Comparison of ENCODE assay signal across 18 cellular contexts in genomic region chr5:97735209-97735608, GRCh38.
A peak's percentile ranks its signal among the peaks of the same experiment; 100 is the strongest.
DNase-seq lines count a peak whose midpoint lies in the region; FAIRE-seq and TF ChIP-seq lines count a peak whose summit lies in the region.
"Had no signal": no experiment of that assay in that cellular context is flagged by ENCODE, and none has a peak within 500 bp of the region (broad histone marks: within the 10 kb centered on the region; RNA-seq: fewer than 3 reads in every experiment).

No MANE protein-coding gene starts in this region.

- no peaks in the 10 kb centered on the region for H4K20me1 ChIP-seq in MM.1S (ENCODE audit: insufficient read depth, low read length)

- DNase-seq in EH (ENCODE audit: low read depth), result peak; percentile 84
- peak; percentile 94 for DNase-seq in RKO (ENCODE audit: low spot score)
- peak; percentile 1 to 63 for DNase-seq in dermis microvascular lymphatic vessel endothelial cell (ENCODE audit: low read depth in 2 of 2)
- peak; percentile 53 for DNase-seq in kidney tubule cell (ENCODE audit: low spot score)
- DNase-seq in MM.1S, result no peak
- DNase-seq in RCC 7860 (ENCODE audit: low spot score), result no peak
- no peak for DNase-seq in activated gamma-delta T cell (lab: John Stamatoyannopoulos, UW)
- DNase-seq in SK-N-DZ (ENCODE audit: low spot score), result no peak
- DNase-seq: DMS79 treated with DMSO at 0.1 percent for 48 hours; effector CD4-positive, alpha-beta T cell; left lung; naive thymus-derived CD4-positive, alpha-beta T cell; NCI-H1105 treated with DMSO at 0.1 percent for 48 hours; OCI-M1; stimulated activated CD4-positive, alpha-beta T cell treated with anti-CD3 and anti-CD28 coated beads, Interleukin-2, amount 100 ng/mL, for 48 hours; T-cell had no signal

- no peak overlapping the region for H3K4me3 ChIP-seq in MM.1S (ENCODE audit: low read length)
- H3K4me3 ChIP-seq: left lung had no signal

- H2AFZ ChIP-seq in MM.1S (ENCODE audit: low read length), result no peak overlapping the region

- no peaks in the 10 kb centered on the region for H3K9me2 ChIP-seq in MM.1S (replicated peaks; ENCODE audit: insufficient read depth, low read length)

- no peaks in the 10 kb centered on the region for H3K9me3 ChIP-seq in MM.1S (replicated peaks; ENCODE audit: insufficient read depth, low read length)
- H3K9me3 ChIP-seq: left lung had no signal

- no peaks in the 10 kb centered on the region for H3K36me3 ChIP-seq in MM.1S (replicated peaks; ENCODE audit: insufficient read depth, low read length)
- H3K36me3 ChIP-seq: left lung had no signal

- H3K27ac ChIP-seq in MM.1S (ENCODE audit: low read length), result no peak overlapping the region
- H3K27ac ChIP-seq: C4-2B, left lung had no signal

- TF ChIP-seq CTCF in MM.1S (IDR thresholded peaks at IDR 0.05; ENCODE audit: low read length), result no peak

- no peaks in the 10 kb centered on the region for H3K79me2 ChIP-seq in MM.1S (ENCODE audit: low read length)

- H3K4me1 ChIP-seq in MM.1S (ENCODE audit: low read length), result no peaks in the 10 kb centered on the region
- H3K4me1 ChIP-seq: left lung had no signal

- FAIRE-seq in RCC 7860 (lab: Jason Lieb, UNC), result no peak
- FAIRE-seq: GM12891 had no signal

- H3K4me2 ChIP-seq in MM.1S (ENCODE audit: low read depth, low read length), result no peak overlapping the region

- no peak overlapping the region for H3K9ac ChIP-seq in MM.1S (ENCODE audit: low read length)

- H3K27me3 ChIP-seq in MM.1S (replicated peaks; ENCODE audit: insufficient read depth, low read length), result no peaks in the 10 kb centered on the region
- H3K27me3 ChIP-seq: left lung had no signal

- no peaks in the 10 kb centered on the region for H3F3A ChIP-seq in MM.1S (ENCODE audit: insufficient read depth, low read length)

Comparison
In these comparisons a context has a peak if more than half of its experiments do, and no peak if none do; other contexts are left out.
1. DNase-seq: peak in EH (single experiment), RKO (single experiment), dermis microvascular lymphatic vessel endothelial cell (2 of 2) and kidney tubule cell (single experiment); none in MM.1S (single experiment), RCC 7860 (single experiment), activated gamma-delta T cell (single experiment) and SK-N-DZ (single experiment).